ENCODE assay signal across 1 cellular context in genomic region chr7:26291699-26292538, GRCh38.
TF ChIP-seq lines count a peak whose summit lies in the region.

SNX10 (plus strand) TSS chr7:26291862; CDS start chr7:26346443, 54,581 bp downstream.

TF ChIP-seq in HepG2, 621 proteins besides CTCF, POLR2A, EP300 and RAD21 (continued from another document and continues in another):
- peak; percentile 89 for TF ChIP-seq PATZ1 (CRISPR knock-in tag; IDR thresholded peaks at IDR 0.05)
- no peak for TF ChIP-seq WIZ (CRISPR knock-in tag; IDR thresholded peaks at IDR 0.05)
- 0 out of 2 replicates have a peak, but pooled peaks have one; percentile 31 for TF ChIP-seq MEIS1 (CRISPR knock-in tag; IDR thresholded peaks at IDR 0.05; ENCODE audit: borderline replicate concordance)
- no peak for TF ChIP-seq SATB2 (CRISPR knock-in tag; IDR thresholded peaks at IDR 0.05)
- no peak for TF ChIP-seq PHF5A (CRISPR knock-in tag; IDR thresholded peaks at IDR 0.05; ENCODE audit: low read depth, unreplicated experiment)
- TF ChIP-seq SKI (IDR thresholded peaks at IDR 0.05; ENCODE audit: partially characterized antibody) = peak; percentile 33
- no peak for TF ChIP-seq ZNF563 (CRISPR knock-in tag; IDR thresholded peaks at IDR 0.05)
- no peak for TF ChIP-seq ZFAT (CRISPR knock-in tag; conservative IDR thresholded peaks at IDR 0.05)
- TF ChIP-seq TEAD3 (CRISPR knock-in tag; optimal IDR thresholded peaks at IDR 0.05; ENCODE audit: borderline replicate concordance) = peak; percentile 70
- no peak; the same call in none of the 2 replicates for TF ChIP-seq GMEB1 (CRISPR knock-in tag; IDR thresholded peaks at IDR 0.05; ENCODE audit: borderline replicate concordance)
- peak; percentile 21; the same call in 1 of the 2 replicates for TF ChIP-seq HBP1 (CRISPR knock-in tag; IDR thresholded peaks at IDR 0.05; ENCODE audit: low read depth)
- TF ChIP-seq UBTF (CRISPR knock-in tag; IDR thresholded peaks at IDR 0.05) = no peak; the same call in 1 of the 2 replicates
- TF ChIP-seq CENPBD1 (CRISPR knock-in tag; IDR thresholded peaks at IDR 0.05; ENCODE audit: borderline replicate concordance, low read depth) = no peak
- no peak for TF ChIP-seq ZBTB3 (CRISPR knock-in tag; IDR thresholded peaks at IDR 0.05; ENCODE audit: borderline replicate concordance, low read depth)
- TF ChIP-seq MYPOP (CRISPR knock-in tag; IDR thresholded peaks at IDR 0.05) = peak; percentile 80; the same call in 1 of the 2 replicates
- no peak for TF ChIP-seq ZNF235 (CRISPR knock-in tag; IDR thresholded peaks at IDR 0.05; ENCODE audit: borderline replicate concordance)
- no peak for TF ChIP-seq NR3C1 (CRISPR knock-in tag; IDR thresholded peaks at IDR 0.05)
- peak; percentile 43; the same call in 1 of the 2 replicates for TF ChIP-seq PHF20 (CRISPR knock-in tag; IDR thresholded peaks at IDR 0.05)
- peak; percentile 42; the same call in 1 of the 2 replicates for TF ChIP-seq ARID4A (CRISPR knock-in tag; IDR thresholded peaks at IDR 0.05; ENCODE audit: borderline replicate concordance)
- TF ChIP-seq NAIF1 (CRISPR knock-in tag; IDR thresholded peaks at IDR 0.05; ENCODE audit: borderline replicate concordance) = no peak
- no peak for TF ChIP-seq ZBTB2 (CRISPR knock-in tag; IDR thresholded peaks at IDR 0.05; ENCODE audit: low read depth)
- TF ChIP-seq ZNF672 (CRISPR knock-in tag; IDR thresholded peaks at IDR 0.05) = no peak
- TF ChIP-seq ZNF407 (CRISPR knock-in tag; IDR thresholded peaks at IDR 0.05; ENCODE audit: not compliant biosample characterization) = no peak
- no peak for TF ChIP-seq ATF5 (CRISPR knock-in tag; IDR thresholded peaks at IDR 0.05; ENCODE audit: low read depth)
- no peak for TF ChIP-seq DR1 (CRISPR knock-in tag; IDR thresholded peaks at IDR 0.05)
- no peak for TF ChIP-seq ZMAT5 (CRISPR knock-in tag; IDR thresholded peaks at IDR 0.05; ENCODE audit: borderline replicate concordance, low read depth)
- peak; percentile 55; the same call in 1 of the 2 replicates for TF ChIP-seq KDM5B (CRISPR knock-in tag; IDR thresholded peaks at IDR 0.05; ENCODE audit: borderline replicate concordance)
- no peak for TF ChIP-seq ZNF143 (CRISPR knock-in tag; IDR thresholded peaks at IDR 0.05)
